ENCODE assay signal across 25 cellular contexts in the genomic region with DNA sequence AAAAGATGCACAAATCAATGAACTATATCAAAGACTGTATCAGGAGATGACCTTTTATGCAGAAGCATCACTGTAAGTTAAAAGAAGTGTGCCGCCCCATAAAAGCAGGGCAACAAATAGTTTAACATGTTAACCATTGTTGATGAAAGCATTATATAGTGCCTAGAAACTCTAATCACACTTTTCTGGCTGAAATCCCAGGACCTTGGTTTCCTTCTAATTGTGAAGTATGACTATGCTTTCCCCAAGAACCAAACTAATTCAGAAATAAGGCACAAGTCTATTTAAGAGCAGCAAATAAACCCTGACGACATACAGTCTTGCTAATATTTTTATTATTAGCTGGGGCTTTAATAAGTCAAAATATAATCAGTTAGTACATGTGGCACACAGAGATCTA. TPM values are rescaled to one million over a fixed set of nuclear protein-coding genes. Genes with fewer than 3 reads are reported as not detected.
"Had no signal": no experiment of that assay in that cellular context is flagged by ENCODE, and none has a peak within 500 bp of the region (broad histone marks: within the 10 kb centered on the region; RNA-seq: fewer than 3 reads in every experiment).

No MANE protein-coding gene starts in this region.

- H3K9me3 Mint-ChIP-seq: activated CD4-positive, alpha-beta memory T cell treated with anti-CD3 and anti-CD28 coated beads, Interleukin-2, amount 10 ng/mL, durations not matched to agents 7 days and 5 days; activated naive CD8-positive, alpha-beta T cell treated with anti-CD3 and anti-CD28 coated beads, Interleukin-2, amount 10 ng/mL, durations not matched to agents 7 days and 5 days; activated T-cell treated with anti-CD3 and anti-CD28 coated beads, Interleukin-2, amount 50 U/mL, for 72 hours; natural killer cell treated with Interleukin-12 subunit alpha and Interleukin-12 subunit beta and Interleukin-15 and Interleukin-18, amount 100 ng/mL, for 72 hours; stimulated activated naive CD8-positive, alpha-beta T cell treated with anti-CD3 and anti-CD28 coated beads, Interleukin-15, amount 100 ng/mL, for 72 hours had no signal

- H3K4me3 ChIP-seq: ascending aorta, mucosa of descending colon, tibial artery had no signal

- ATAC-seq: activated CD4-positive, alpha-beta T cell treated with anti-CD3 and anti-CD28 coated beads for 36 hours; activated T-cell treated with anti-CD3 and anti-CD28 coated beads, Interleukin-2, amount 50 U/mL, for 72 hours; left colon; mucosa of descending colon; natural killer cell treated with Interleukin-12 subunit alpha and Interleukin-12 subunit beta and Interleukin-15 and Interleukin-18, amount 100 ng/mL, for 72 hours; stimulated activated naive CD8-positive, alpha-beta T cell treated with anti-CD3 and anti-CD28 coated beads, Interleukin-15, amount 100 ng/mL, for 72 hours had no signal

- H3K27ac Mint-ChIP-seq: activated CD4-positive, alpha-beta memory T cell treated with anti-CD3 and anti-CD28 coated beads, Interleukin-2, amount 10 ng/mL, durations not matched to agents 7 days and 5 days; activated CD4-positive, alpha-beta T cell treated with anti-CD3 and anti-CD28 coated beads for 36 hours; activated naive CD8-positive, alpha-beta T cell treated with anti-CD3 and anti-CD28 coated beads, Interleukin-2, amount 10 ng/mL, durations not matched to agents 7 days and 5 days; activated T-cell treated with anti-CD3 and anti-CD28 coated beads, Interleukin-2, amount 50 U/mL, for 72 hours; natural killer cell treated with Interleukin-12 subunit alpha and Interleukin-12 subunit beta and Interleukin-15 and Interleukin-18, amount 100 ng/mL, for 72 hours; stimulated activated naive CD8-positive, alpha-beta T cell treated with anti-CD3 and anti-CD28 coated beads, Interleukin-15, amount 100 ng/mL, for 72 hours had no signal

- H3K4me1 Mint-ChIP-seq: stimulated activated naive CD8-positive, alpha-beta T cell treated with anti-CD3 and anti-CD28 coated beads, Interleukin-15, amount 100 ng/mL, for 72 hours had no signal

- H3K27me3 Mint-ChIP-seq: activated CD4-positive, alpha-beta memory T cell treated with anti-CD3 and anti-CD28 coated beads, Interleukin-2, amount 10 ng/mL, durations not matched to agents 7 days and 5 days; activated CD4-positive, alpha-beta T cell treated with anti-CD3 and anti-CD28 coated beads for 36 hours; activated naive CD8-positive, alpha-beta T cell treated with anti-CD3 and anti-CD28 coated beads, Interleukin-2, amount 10 ng/mL, durations not matched to agents 7 days and 5 days; natural killer cell treated with Interleukin-12 subunit alpha and Interleukin-12 subunit beta and Interleukin-15 and Interleukin-18, amount 100 ng/mL, for 72 hours; stimulated activated naive CD8-positive, alpha-beta T cell treated with anti-CD3 and anti-CD28 coated beads, Interleukin-15, amount 100 ng/mL, for 72 hours had no signal

- DNase-seq: activated CD4-positive, alpha-beta memory T cell treated with anti-CD3 and anti-CD28 coated beads, Interleukin-2, amount 10 ng/mL, durations not matched to agents 7 days and 5 days; activated CD4-positive, alpha-beta T cell treated with anti-CD3 and anti-CD28 coated beads for 36 hours; activated CD8-positive, alpha-beta memory T cell treated with anti-CD3 and anti-CD28 coated beads, Interleukin-2, amount 50 U/mL, for 4 hours; activated naive CD8-positive, alpha-beta T cell treated with anti-CD3 and anti-CD28 coated beads, Interleukin-2, amount 10 ng/mL, durations not matched to agents 7 days and 5 days; activated T-cell treated with anti-CD3 and anti-CD28 coated beads, Interleukin-2, amount 50 U/mL, for 72 hours; central memory CD4-positive, alpha-beta T cell; cortex of kidney; effector memory CD4-positive, alpha-beta T cell; glutamatergic neuron; left colon; mammary epithelial cell; mucosa of descending colon; stimulated activated CD4-positive, alpha-beta T cell treated with anti-CD3 and anti-CD28 coated beads, Interleukin-15, amount 100 ng/mL, for 24 hours; stimulated activated CD4-positive, alpha-beta T cell treated with anti-CD3 and anti-CD28 coated beads, Interleukin-4, amount 100 ng/mL, for 24 hours; stimulated activated naive CD8-positive, alpha-beta T cell treated with anti-CD3 and anti-CD28 coated beads, Interleukin-15, amount 100 ng/mL, for 72 hours; T-helper 1 cell; tibial artery; WERI-Rb-1 had no signal

- H3K9me3 ChIP-seq: ascending aorta, mucosa of descending colon, tibial artery had no signal

- H3K4me1 ChIP-seq: ascending aorta, tibial artery had no signal

- H3K27ac ChIP-seq: ascending aorta, epithelial cell of prostate, tibial artery, WERI-Rb-1 had no signal

- H3K4me3 Mint-ChIP-seq: activated CD4-positive, alpha-beta memory T cell treated with anti-CD3 and anti-CD28 coated beads, Interleukin-2, amount 10 ng/mL, durations not matched to agents 7 days and 5 days; activated CD4-positive, alpha-beta T cell treated with anti-CD3 and anti-CD28 coated beads for 36 hours; activated naive CD8-positive, alpha-beta T cell treated with anti-CD3 and anti-CD28 coated beads, Interleukin-2, amount 10 ng/mL, durations not matched to agents 7 days and 5 days; activated T-cell treated with anti-CD3 and anti-CD28 coated beads, Interleukin-2, amount 50 U/mL, for 72 hours; natural killer cell treated with Interleukin-12 subunit alpha and Interleukin-12 subunit beta and Interleukin-15 and Interleukin-18, amount 100 ng/mL, for 72 hours; stimulated activated naive CD8-positive, alpha-beta T cell treated with anti-CD3 and anti-CD28 coated beads, Interleukin-15, amount 100 ng/mL, for 72 hours had no signal

- H3K27me3 ChIP-seq: ascending aorta, tibial artery had no signal

RNA-seq across cellular contexts. Expression of gene AQP6, which starts 30.8 kb away (rescaled TPM):
- total RNA-seq: activated CD4-positive, alpha-beta memory T cell treated with anti-CD3 and anti-CD28 coated beads, Interleukin-2, amount 10 ng/mL, durations not matched to agents 7 days and 5 days; activated CD4-positive, alpha-beta T cell treated with anti-CD3 and anti-CD28 coated beads for 36 hours; activated naive CD8-positive, alpha-beta T cell treated with anti-CD3 and anti-CD28 coated beads, Interleukin-2, amount 10 ng/mL, durations not matched to agents 7 days and 5 days; activated T-cell treated with anti-CD3 and anti-CD28 coated beads, Interleukin-2, amount 50 U/mL, for 72 hours; ascending aorta; fibroblast of villous mesenchyme; left colon; natural killer cell treated with Interleukin-12 subunit alpha and Interleukin-12 subunit beta and Interleukin-15 and Interleukin-18, amount 100 ng/mL, for 72 hours; osteoblast; pulmonary artery endothelial cell had no signal

RNA-seq across cellular contexts. Expression of gene AQP5, which starts 41.9 kb away (rescaled TPM):
- total RNA-seq: activated CD4-positive, alpha-beta memory T cell treated with anti-CD3 and anti-CD28 coated beads, Interleukin-2, amount 10 ng/mL, durations not matched to agents 7 days and 5 days; activated CD4-positive, alpha-beta T cell treated with anti-CD3 and anti-CD28 coated beads for 36 hours; activated naive CD8-positive, alpha-beta T cell treated with anti-CD3 and anti-CD28 coated beads, Interleukin-2, amount 10 ng/mL, durations not matched to agents 7 days and 5 days; activated T-cell treated with anti-CD3 and anti-CD28 coated beads, Interleukin-2, amount 50 U/mL, for 72 hours; ascending aorta; fibroblast of villous mesenchyme; left colon; mucosa of descending colon; natural killer cell treated with Interleukin-12 subunit alpha and Interleukin-12 subunit beta and Interleukin-15 and Interleukin-18, amount 100 ng/mL, for 72 hours; osteoblast had no signal
- polyA plus RNA-seq: mammary epithelial cell had no signal

RNA-seq across cellular contexts. Expression of gene AQP2, which starts 53.1 kb away (rescaled TPM):
- total RNA-seq: activated CD4-positive, alpha-beta memory T cell treated with anti-CD3 and anti-CD28 coated beads, Interleukin-2, amount 10 ng/mL, durations not matched to agents 7 days and 5 days; activated CD4-positive, alpha-beta T cell treated with anti-CD3 and anti-CD28 coated beads for 36 hours; activated naive CD8-positive, alpha-beta T cell treated with anti-CD3 and anti-CD28 coated beads, Interleukin-2, amount 10 ng/mL, durations not matched to agents 7 days and 5 days; activated T-cell treated with anti-CD3 and anti-CD28 coated beads, Interleukin-2, amount 50 U/mL, for 72 hours; ascending aorta; fibroblast of villous mesenchyme; left colon; mammary epithelial cell; mucosa of descending colon; natural killer cell treated with Interleukin-12 subunit alpha and Interleukin-12 subunit beta and Interleukin-15 and Interleukin-18, amount 100 ng/mL, for 72 hours; osteoblast; pulmonary artery endothelial cell; skeletal muscle tissue had no signal
- polyA plus RNA-seq: mammary epithelial cell had no signal

RNA-seq across cellular contexts. Expression of gene ASIC1, which starts 53.8 kb away (rescaled TPM):
- total RNA-seq: ascending aorta had no signal
